In the genomic region with DNA sequence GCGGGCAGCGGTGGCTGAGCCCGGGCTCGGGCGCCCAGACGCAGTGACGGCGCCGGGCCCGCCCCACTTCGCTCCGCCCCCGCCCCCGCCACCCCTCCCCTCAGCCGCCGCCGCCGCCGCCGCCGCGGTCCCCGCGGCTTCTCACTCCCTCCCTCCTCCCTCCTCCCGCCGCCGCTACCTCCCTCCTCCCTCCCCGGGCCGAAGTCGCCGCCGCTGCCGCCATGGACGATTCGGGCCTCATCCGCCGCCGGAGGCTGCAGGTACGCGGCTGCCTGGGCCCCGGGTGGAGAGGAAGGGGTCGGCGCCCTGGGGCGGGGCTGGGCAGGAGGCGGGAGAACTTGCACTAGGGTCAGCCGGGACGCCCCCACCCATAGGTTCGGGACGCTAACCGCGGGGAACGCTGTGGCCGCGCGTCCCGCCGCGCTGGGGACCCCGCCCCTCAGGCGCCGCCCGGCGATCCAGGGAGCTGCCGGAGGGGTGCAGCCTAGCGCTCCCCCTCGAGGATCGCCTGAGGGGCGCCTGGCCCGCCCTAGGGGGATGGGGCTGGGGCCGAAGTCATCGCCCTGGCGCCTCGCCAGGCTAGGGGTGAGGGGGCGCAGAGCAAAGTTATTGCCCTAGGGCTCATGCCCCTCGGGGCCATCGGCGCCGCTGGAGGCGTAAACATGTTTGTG, we compare ENCODE assay signal across 9 cellular contexts. TPM values are rescaled to one million over a fixed set of nuclear protein-coding genes. Genes with fewer than 3 reads are reported as not detected.
DNase-seq lines count a peak whose midpoint lies in the region; ATAC-seq and TF ChIP-seq lines count a peak whose summit lies in the region.
"Had no signal": no experiment of that assay in that cellular context is flagged by ENCODE, and none has a peak within 500 bp of the region (broad histone marks: within the 10 kb centered on the region; RNA-seq: fewer than 3 reads in every experiment).

No MANE protein-coding gene starts in this region.

- H3K9me3 ChIP-seq in Karpas-422 (ENCODE audit: low read length) (no peaks in the 10 kb centered on the region), trophoblast cell (ENCODE audit: insufficient read depth, low read depth, low read length) (peaks cover 6% of the 10 kb centered on the region)

- no peak overlapping the region for H3K18ac ChIP-seq in trophoblast cell (ENCODE audit: low read length)

- no peak overlapping the region for H2AK5ac ChIP-seq in trophoblast cell (ENCODE audit: low read length)

- no peaks in the 10 kb centered on the region for H3K79me2 ChIP-seq in Karpas-422 (ENCODE audit: low read length)
- no peaks in the 10 kb centered on the region for H3K79me2 ChIP-seq in trophoblast cell (ENCODE audit: control insufficient read depth, insufficient read depth, low read length, poor library complexity)

- H3K9me2 ChIP-seq in Karpas-422 (replicated peaks; ENCODE audit: insufficient read depth, low read length), result no peaks in the 10 kb centered on the region

- no peak overlapping the region for H4K91ac ChIP-seq in trophoblast cell (ENCODE audit: low read depth, low read length)

- no peak overlapping the region for H3K14ac ChIP-seq in trophoblast cell (ENCODE audit: low read length)

- H2BK5ac ChIP-seq in trophoblast cell (ENCODE audit: low read depth, low read length, poor library complexity), result no peak overlapping the region

- H3K4me3 ChIP-seq in Karpas-422 (ENCODE audit: low read length) (peak overlapping the region; percentile 66), epithelial cell of esophagus (ENCODE audit: low read length) (peak overlapping the region; percentile 30), trophoblast cell (ENCODE audit: low read depth, low read length) (peak overlapping the region; percentile 69)

- no peaks in the 10 kb centered on the region for H3K36me3 ChIP-seq in Karpas-422 (ENCODE audit: insufficient read depth, low read length)
- no peaks in the 10 kb centered on the region for H3K36me3 ChIP-seq in trophoblast cell (ENCODE audit: control insufficient read depth in 1 of 2, insufficient read depth in 2 of 2, low read length in 2 of 2)

- no peak for ATAC-seq in HG03354 (IDR thresholded peaks at IDR 0.05; ENCODE audit: poor library complexity, severe bottlenecking, unreplicated experiment)
- no peak for ATAC-seq in HG03460 (IDR thresholded peaks at IDR 0.05; ENCODE audit: unreplicated experiment)

- peak; percentile 72 for DNase-seq in COLO668 (lab: John Stamatoyannopoulos, UW; ENCODE audit: unreplicated experiment)
- DNase-seq in Karpas-422, result peak; percentile 76
- DNase-seq in epithelial cell of esophagus (ENCODE audit: low read depth), result peak; percentile 36
- no peak for DNase-seq in trophoblast cell
- no peak for DNase-seq in T1000 (lab: John Stamatoyannopoulos, UW)

- no peak overlapping the region for H3K4ac ChIP-seq in trophoblast cell (ENCODE audit: low read depth, low read length)

- H3K23ac ChIP-seq in trophoblast cell (ENCODE audit: low read length), result no peak overlapping the region

- no peak overlapping the region for H2BK12ac ChIP-seq in trophoblast cell (ENCODE audit: low read length)

- WGBS in trophoblast cell (ENCODE audit: extremely low coverage, insufficient coverage, insufficient read length), result no CpG with 5 or more reads among the region's 79 CpGs

- H4K12ac ChIP-seq in trophoblast cell (ENCODE audit: low read depth, low read length), result no peak overlapping the region

- no peak overlapping the region for H4K8ac ChIP-seq in trophoblast cell (ENCODE audit: low read depth, low read length)

- H2BK120ac ChIP-seq in trophoblast cell (ENCODE audit: insufficient read depth, low read length, poor library complexity), result no peak overlapping the region

- no peaks in the 10 kb centered on the region for H3K27me3 ChIP-seq in Karpas-422 (ENCODE audit: low read length)
- peaks cover 24% of the 10 kb centered on the region for H3K27me3 ChIP-seq in trophoblast cell (ENCODE audit: insufficient read depth, low read length)

- H4K20me1 ChIP-seq in Karpas-422 (ENCODE audit: insufficient read depth, low read depth, low read length), result no peaks in the 10 kb centered on the region

- H3K4me1 ChIP-seq in Karpas-422 (ENCODE audit: low read length), result peaks cover 29% of the 10 kb centered on the region
- peaks cover 4 to 14% of the 10 kb centered on the region in 2 experiments for H3K4me1 ChIP-seq in trophoblast cell (ENCODE audit: control insufficient read depth in 1 of 2, insufficient read depth in 2 of 2, low read length in 2 of 2)

- TF ChIP-seq CTCF in VCaP (conservative IDR thresholded peaks at IDR 0.05), result no peak
- TF ChIP-seq CTCF in epithelial cell of esophagus (IDR thresholded peaks at IDR 0.05; ENCODE audit: insufficient read depth, low read depth, low read length, missing control alignments), result no peak

- peak overlapping the region; percentile 63 for H3K9ac ChIP-seq in Karpas-422 (ENCODE audit: low read length)
- no peak overlapping the region for H3K9ac ChIP-seq in trophoblast cell (ENCODE audit: low read length)

- H3K27ac ChIP-seq in Karpas-422 (ENCODE audit: low read length), result no peak overlapping the region
- H3K27ac ChIP-seq in VCaP, result peak overlapping the region; percentile 58; the same call in 1 of the 2 replicates
- no peak overlapping the region for H3K27ac ChIP-seq in trophoblast cell (ENCODE audit: low read depth, low read length)

- peak overlapping the region; percentile 67 for H3K4me2 ChIP-seq in Karpas-422 (ENCODE audit: low read depth, low read length, poor library complexity, severe bottlenecking)
- H3K4me2 ChIP-seq in trophoblast cell (ENCODE audit: low read length), result peak overlapping the region; percentile 83

- H2AFZ ChIP-seq in Karpas-422 (ENCODE audit: low read length), result no peak overlapping the region
- H2AFZ ChIP-seq in trophoblast cell (ENCODE audit: insufficient read depth, low read length, poor library complexity), result peak overlapping the region; percentile 6

- H3K79me1 ChIP-seq in trophoblast cell (ENCODE audit: low read length), result no peaks in the 10 kb centered on the region

RNA-seq across cellular contexts. Expression of a gene that starts 0.5 kb away (rescaled TPM):
- total RNA-seq in Karpas-422 (2014; rRNA removed; shearing (Covaris generic); ENCODE audit: low replicate concordance), result not detected in 2 replicates
- polyA plus RNA-seq in trophoblast cell (2013), result 0.22 and 0.33 TPM in 2 replicates
- total RNA-seq: glomerular endothelial cell had no signal

RNA-seq across cellular contexts. Expression of a gene that starts 4.4 kb away (rescaled TPM):
- total RNA-seq in Karpas-422 (2014; rRNA removed; shearing (Covaris generic); ENCODE audit: low replicate concordance), result 0.48 and 3.3 TPM in 2 replicates
- polyA plus RNA-seq in trophoblast cell (2013), result 1.8 and 2.4 TPM in 2 replicates

RNA-seq across cellular contexts. Expression of a gene that starts 27.5 kb away (rescaled TPM):
- 37.8 and 48.4 TPM in 2 replicates for total RNA-seq in Karpas-422 (2014; rRNA removed; shearing (Covaris generic); ENCODE audit: low replicate concordance)
- 16.0 and 17.3 TPM in 2 replicates for polyA plus RNA-seq in trophoblast cell (2013)

RNA-seq across cellular contexts. Expression of a gene that starts 32.0 kb away (rescaled TPM):
- 9.0 TPM in 1 of 2 replicates, not detected in the other for total RNA-seq in Karpas-422 (2014; rRNA removed; shearing (Covaris generic); ENCODE audit: low replicate concordance)
- 19.0 and 19.9 TPM in 2 replicates for polyA plus RNA-seq in trophoblast cell (2013)
- total RNA-seq: glomerular endothelial cell had no signal

RNA-seq across cellular contexts. Expression of a gene that starts 32.3 kb away (rescaled TPM):
- total RNA-seq in Karpas-422 (2014; rRNA removed; shearing (Covaris generic); ENCODE audit: low replicate concordance), result 372 and 566 TPM in 2 replicates
- 187 and 189 TPM in 2 replicates for polyA plus RNA-seq in trophoblast cell (2013)

Comparison
In these comparisons a context has a peak if more than half of its experiments do, and no peak if none do; other contexts are left out.
1. DNase-seq: peak in COLO668 (single experiment), Karpas-422 (single experiment) and epithelial cell of esophagus (single experiment); none in trophoblast cell (0 of 2) and T1000 (single experiment).
2. Peak in every context shown above with its lines, with median percentiles within 50 percentile points of each other: H3K4me3 ChIP-seq.